In the genomic region with DNA sequence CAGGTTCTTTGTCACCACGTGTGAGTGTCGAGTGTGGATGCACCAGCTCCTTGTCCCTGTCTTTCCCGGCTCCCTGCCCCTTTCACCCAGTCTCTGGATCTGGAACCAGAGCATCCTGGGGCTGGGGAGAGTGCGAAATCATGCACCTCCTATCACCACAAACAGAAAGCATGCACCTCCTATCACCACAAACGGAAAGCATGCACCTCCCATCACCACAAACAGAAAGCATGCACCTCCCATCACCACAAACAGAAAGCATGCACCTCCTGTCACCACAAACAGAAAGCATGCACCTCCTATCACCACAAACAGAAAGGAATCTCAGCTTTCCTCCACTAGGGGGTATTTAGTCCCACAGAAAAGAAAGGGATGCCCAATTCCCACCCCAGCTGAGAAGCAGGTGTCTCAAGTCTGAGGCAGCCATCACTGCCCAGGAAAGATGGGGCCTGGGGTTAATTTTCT, we compare ENCODE assay signal across 8 cellular contexts. TPM values are rescaled to one million over a fixed set of nuclear protein-coding genes. Genes with fewer than 3 reads are reported as not detected.
A peak's percentile ranks its signal among the peaks of the same experiment; 100 is the strongest.
DNase-seq lines count a peak whose midpoint lies in the region; ATAC-seq and TF ChIP-seq lines count a peak whose summit lies in the region.

No MANE protein-coding gene starts in this region.

- TF ChIP-seq POLR2A in testis (IDR thresholded peaks at IDR 0.05) = no peak

- no peak overlapping the region for H3K4me3 ChIP-seq in GM06990 (replicated peaks; ENCODE audit: low read depth, low read length)
- H3K4me3 ChIP-seq in cardiac fibroblast (replicated peaks in 1 of 2; ENCODE audit: low read depth in 2 of 2, low read length in 2 of 2) = no peak overlapping the region
- H3K4me3 ChIP-seq in testis = no peak overlapping the region

- DNase-seq in 8988T (peak; percentile 86), GM06990 (ENCODE audit: extremely low read depth, insufficient read length) (no peak), NCI-H526 (lab: John Stamatoyannopoulos, UW) (peak; percentile 55 to 75), cardiac fibroblast (ENCODE audit: low read depth in 2 of 2) (peak in 1 of 2 donors; percentile 8), testis (no peak)
- no peak for DNase-seq in activated CD8-positive, alpha-beta memory T cell treated with anti-CD3 and anti-CD28 coated beads for 24 hours
- DNase-seq in stimulated activated CD4-positive, alpha-beta T cell treated with anti-CD3 and anti-CD28 coated beads, Interleukin-12 subunit alpha, Interleukin-12 subunit beta, amount 100 ng/mL, for 4 hours = no peak

- 56 to 60% methylated on average over 3 to 5 of the region's 5 CpGs for WGBS in testis, 2 donors

- H3K27me3 ChIP-seq in GM06990 (replicated peaks; ENCODE audit: control insufficient read depth, insufficient read depth, low read length) (no peaks in the 10 kb centered on the region), testis (no peaks in the 10 kb centered on the region)

- TF ChIP-seq CTCF in GM06990 (IDR thresholded peaks at IDR 0.05; ENCODE audit: insufficient read depth, low read length, poor library complexity, severe bottlenecking) = peak; percentile 20
- peak; percentile 7 for TF ChIP-seq CTCF in cardiac fibroblast (IDR thresholded peaks at IDR 0.05; ENCODE audit: low read depth, low read length)
- no peak for TF ChIP-seq CTCF in testis (IDR thresholded peaks at IDR 0.05)

- no peak for ATAC-seq in HG03097 (IDR thresholded peaks at IDR 0.05; ENCODE audit: low FRiP score, unreplicated experiment)

- intact Hi-C loops in testis (cut with DNase I; ENCODE audit: low total_unique reads) = loop anchor here (10.0 kb wide), 1 partner anchor 55 kb away; no protein-coding TSS in a partner anchor

- no peak overlapping the region for H3K27ac ChIP-seq in testis

- H3K9me3 ChIP-seq in testis = no peaks in the 10 kb centered on the region

- H3K36me3 ChIP-seq in GM06990 (ENCODE audit: control insufficient read depth, insufficient read depth, low read length) (no peaks in the 10 kb centered on the region), testis (ENCODE audit: low read depth, missing control alignments) (no peaks in the 10 kb centered on the region)

- H3K4me1 ChIP-seq in testis = no peaks in the 10 kb centered on the region

RNA-seq across cellular contexts. Expression of gene GLB1L3, which starts 5.9 kb away (rescaled TPM):
- 10 to 100 TPM; 15.6 to 21.3 TPM for total RNA-seq in testis
- polyA plus RNA-seq in testis (ENCODE audit: insufficient read depth, low read depth, low replicate concordance) = 13.2 TPM

RNA-seq across cellular contexts. Expression of gene ACAD8, which starts 16.9 kb away (rescaled TPM):
- total RNA-seq in testis = 10 to 100 TPM; 35.1 to 47.9 TPM
- 27.4 TPM for polyA plus RNA-seq in testis (ENCODE audit: insufficient read depth, low read depth, low replicate concordance)

RNA-seq across cellular contexts. Expression of gene THYN1, which starts 17.1 kb away (rescaled TPM):
- 10 to 100 TPM; 85.0 to 86.9 TPM for total RNA-seq in testis
- 94.0 TPM for polyA plus RNA-seq in testis (ENCODE audit: insufficient read depth, low read depth, low replicate concordance)

RNA-seq across cellular contexts. Expression of gene VPS26B, which starts 45.8 kb away (rescaled TPM):
- total RNA-seq in testis = 10 to 100 TPM; 74.0 to 84.1 TPM
- polyA plus RNA-seq in testis (ENCODE audit: insufficient read depth, low read depth, low replicate concordance) = 54.2 TPM

RNA-seq across cellular contexts. Expression of gene NCAPD3, which starts 46.5 kb away (rescaled TPM):
- total RNA-seq in testis = 10 to 100 TPM; 69.3 to 82.9 TPM
- 30.8 TPM for polyA plus RNA-seq in testis (ENCODE audit: insufficient read depth, low read depth, low replicate concordance)

Comparison
In these comparisons a context has a peak if more than half of its experiments do, and no peak if none do; other contexts are left out.
1. DNase-seq: peak in 8988T (single experiment) and NCI-H526 (2 of 2); none in GM06990 (single experiment), testis (single experiment), activated CD8-positive, alpha-beta memory T cell treated with anti-CD3 and anti-CD28 coated beads for 24 hours (single experiment) and stimulated activated CD4-positive, alpha-beta T cell treated with anti-CD3 and anti-CD28 coated beads, Interleukin-12 subunit alpha, Interleukin-12 subunit beta, amount 100 ng/mL, for 4 hours (single experiment).
2. CTCF ChIP-seq: peak in GM06990 (single experiment) and cardiac fibroblast (single experiment); none in testis (0 of 3).